ENCODE assay signal across 33 cellular contexts in the genomic region with DNA sequence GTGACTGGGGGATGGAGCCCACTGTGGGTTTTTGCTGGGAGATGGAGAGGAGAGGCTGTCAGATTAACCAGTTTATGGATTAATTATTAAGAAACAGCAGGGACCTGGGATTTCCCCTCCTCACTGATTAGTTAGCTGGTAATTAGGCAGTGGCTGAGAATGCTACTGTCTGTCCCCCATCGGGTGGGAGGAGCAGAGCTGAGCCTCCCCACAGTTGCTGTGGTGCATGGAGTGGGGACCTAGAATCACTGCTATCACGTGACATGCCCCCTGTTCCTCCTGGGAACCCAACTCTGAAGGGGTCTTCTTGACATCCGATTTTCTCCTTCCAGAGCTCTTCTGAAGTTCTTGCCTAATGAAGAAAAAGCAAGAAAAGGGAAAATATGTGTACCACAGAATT.
"Had no signal": no experiment of that assay in that cellular context is flagged by ENCODE, and none has a peak within 500 bp of the region (broad histone marks: within the 10 kb centered on the region; RNA-seq: fewer than 3 reads in every experiment).

No MANE protein-coding gene starts in this region.

- H3K36me3 ChIP-seq: adrenal gland, brain microvascular endothelial cell, breast epithelium had no signal

- H3K27me3 ChIP-seq: adrenal gland, body of pancreas, brain microvascular endothelial cell, breast epithelium had no signal

- H3K4me3 ChIP-seq: adrenal gland, body of pancreas, breast epithelium had no signal

- H3K27ac ChIP-seq: adrenal gland, body of pancreas, brain microvascular endothelial cell, breast epithelium, VCaP had no signal

- FAIRE-seq: astrocyte, TTC549 had no signal

- ATAC-seq: activated CD8-positive, alpha-beta T cell treated with anti-CD3 and anti-CD28 coated beads for 36 hours; activated naive CD4-positive, alpha-beta T cell treated with anti-CD3 and anti-CD28 coated beads, Interleukin-2, amount 50 U/mL, for 72 hours; activated T-cell treated with anti-CD3 and anti-CD28 coated beads, Interleukin-2, amount 50 U/mL, for 4 hours; activated T-cell treated with anti-CD3 and anti-CD28 coated beads, Interleukin-2, amount 50 U/mL, for 72 hours; activated T-helper 17 cell treated with anti-CD3 and anti-CD28 coated beads, Interleukin-2, amount 50 U/mL, for 72 hours; body of pancreas had no signal

- DNase-seq: activated B cell treated with CpG ODN at 0.5 μM for 24 hours; activated CD4-positive, alpha-beta memory T cell treated with anti-CD3 and anti-CD28 coated beads for 36 hours; activated CD4-positive, alpha-beta T cell treated with anti-CD3 and anti-CD28 coated beads for 4 hours; activated CD4-positive, alpha-beta T cell treated with anti-CD3 and anti-CD28 coated beads, Interleukin-2, amount 10 ng/mL, durations not matched to agents 24 days and 14 days; activated CD4-positive, alpha-beta T cell treated with anti-CD3 and anti-CD28 coated beads, Interleukin-2, amount 50 U/mL, for 1 hour; activated CD4-positive, alpha-beta T cell treated with anti-CD3 and anti-CD28 coated beads, Interleukin-2, amount 50 U/mL, for 4 hours; activated CD4-positive, CD25-positive, alpha-beta regulatory T cell treated with anti-CD3 and anti-CD28 coated beads, Interleukin-2, amount 50 U/mL, for 72 hours; activated CD8-positive, alpha-beta memory T cell treated with anti-CD3 and anti-CD28 coated beads, Interleukin-2, amount 50 U/mL, for 4 hours; activated CD8-positive, alpha-beta T cell treated with anti-CD3 and anti-CD28 coated beads for 36 hours; activated effector memory CD4-positive, alpha-beta T cell treated with anti-CD3 and anti-CD28 coated beads, Interleukin-2, amount 50 U/mL, for 16 hours; activated gamma-delta T cell treated with Interleukin-2 at 50 U/mL for 16 hours; activated naive CD4-positive, alpha-beta T cell; activated naive CD4-positive, alpha-beta T cell treated with anti-CD3 and anti-CD28 coated beads for 36 hours; activated naive CD4-positive, alpha-beta T cell treated with anti-CD3 and anti-CD28 coated beads, Interleukin-2, amount 50 U/mL, for 16 hours; activated naive CD8-positive, alpha-beta T cell treated with anti-CD3 and anti-CD28 coated beads for 36 hours; activated T-cell treated with anti-CD3 and anti-CD28 coated beads for 4 hours; activated T-cell treated with anti-CD3 and anti-CD28 coated beads, Interleukin-2, amount 50 U/mL, for 1 hour; activated T-cell treated with anti-CD3 and anti-CD28 coated beads, Interleukin-2, amount 50 U/mL, for 4 hours; activated T-cell treated with anti-CD3 and anti-CD28 coated beads, Interleukin-2, amount 50 U/mL, for 72 hours; adrenal gland; amniotic stem cell; aorta; body of pancreas; brain microvascular endothelial cell; central memory CD4-positive, alpha-beta T cell; T-helper 2 cell; T-helper 9 cell had no signal

- H3K9me3 ChIP-seq: adrenal gland, body of pancreas, breast epithelium had no signal

- H3K4me1 ChIP-seq: adrenal gland, body of pancreas, breast epithelium had no signal
